In the genomic region with DNA sequence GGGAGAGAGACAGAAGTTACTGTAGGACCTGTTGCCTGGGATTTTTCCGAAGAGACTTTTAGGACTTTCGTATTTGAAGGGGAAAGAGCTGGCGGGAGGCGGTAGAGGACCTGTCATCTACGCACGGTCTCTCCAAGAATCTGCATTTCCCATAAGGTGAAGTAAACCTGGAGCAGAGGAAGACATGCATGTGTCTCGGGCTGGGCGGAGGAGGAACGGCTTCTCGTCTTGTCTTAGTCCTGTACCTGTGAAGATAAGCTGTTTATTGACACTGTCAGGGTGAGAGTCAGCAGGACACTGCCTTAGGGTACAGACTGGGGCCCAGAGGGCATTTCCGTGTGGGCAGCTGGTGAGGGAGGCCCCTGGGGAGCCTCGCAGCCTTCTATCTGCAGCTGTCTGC, we compare ENCODE assay signal across 17 cellular contexts.
DNase-seq lines count a peak whose midpoint lies in the region; ATAC-seq and TF ChIP-seq lines count a peak whose summit lies in the region.
"Had no signal": no experiment of that assay in that cellular context is flagged by ENCODE, and none has a peak within 500 bp of the region (broad histone marks: within the 10 kb centered on the region; RNA-seq: fewer than 3 reads in every experiment).

No MANE protein-coding gene starts in this region.

- H3K4me1 ChIP-seq in HEK293 (ENCODE audit: control insufficient read depth, insufficient read depth, low read length) = no peaks in the 10 kb centered on the region
- H3K4me1 ChIP-seq in HAP-1 = peaks cover 23% of the 10 kb centered on the region
- H3K4me1 ChIP-seq: Caco-2 had no signal

- H3K4me3 Mint-ChIP-seq in glutamatergic neuron (ENCODE audit: unreplicated experiment) = peak overlapping the region; percentile 55
- H3K4me3 Mint-ChIP-seq: CD8-positive, alpha-beta T cell had no signal

- TF ChIP-seq CTCF in HEK293 (tag by site-specific recombination; IDR thresholded peaks at IDR 0.05) (no peak), glutamatergic neuron (IDR thresholded peaks at IDR 0.05; ENCODE audit: partially characterized antibody, unreplicated experiment) (no peak)

- DNase-seq in ELF-1 (ENCODE audit: low read depth, low spot score) (peak; percentile 42), glutamatergic neuron (no peak), sciatic nerve (ENCODE audit: low spot score) (peak; percentile 26), GOT3 (lab: John Stamatoyannopoulos, UW) (no peak), HAP-1 (ENCODE audit: low spot score in 2 of 2) (no peak)
- DNase-seq in activated CD4-positive, alpha-beta T cell treated with anti-CD3 and anti-CD28 coated beads, Interleukin-2, amount 50 U/mL, for 48 hours = no peak
- DNase-seq: Caco-2; CD8-positive, alpha-beta T cell; DMS79 treated with DMSO at 0.1 percent for 48 hours; KBM-7; NCI-H2029 treated with DMSO at 0.1 percent for 48 hours; NCI-H526 treated with DMSO at 0.1 percent for 48 hours; SHP77 had no signal

- H3K27me3 Mint-ChIP-seq in glutamatergic neuron (ENCODE audit: unreplicated experiment) = peaks cover 2% of the 10 kb centered on the region

- in situ Hi-C loops in HAP-1 (cut with MboI; ENCODE audit: low sequenced_read_pairs) = no loop called here

- no peaks in the 10 kb centered on the region for H3K27me3 ChIP-seq in HAP-1 (ENCODE audit: low read depth)

- CTCF ChIA-PET in HEK293 (lab: Yijun Ruan, JAX) = interaction anchor here (2.6 kb wide), 1 partner anchor 21 kb away, joined by 7 read pairs; no protein-coding TSS in a partner anchor

- H3K36me3 Mint-ChIP-seq in glutamatergic neuron (ENCODE audit: unreplicated experiment) = peaks cover 5% of the 10 kb centered on the region
- H3K36me3 Mint-ChIP-seq: CD8-positive, alpha-beta T cell had no signal

- H3K4me1 Mint-ChIP-seq in glutamatergic neuron (ENCODE audit: low read depth, unreplicated experiment) = peaks cover 19% of the 10 kb centered on the region

- H3K9me3 Mint-ChIP-seq in glutamatergic neuron (ENCODE audit: unreplicated experiment) = peaks cover 7% of the 10 kb centered on the region
- H3K9me3 Mint-ChIP-seq: CD8-positive, alpha-beta T cell had no signal

- no peaks in the 10 kb centered on the region for H3K36me3 ChIP-seq in HEK293 (ENCODE audit: control insufficient read depth in 2 of 2, insufficient read depth in 1 of 2, low read length in 2 of 2)
- H3K36me3 ChIP-seq in HAP-1 (replicated peaks) = no peaks in the 10 kb centered on the region

- H3K27ac Mint-ChIP-seq in glutamatergic neuron (ENCODE audit: unreplicated experiment) = peak overlapping the region; percentile 22
- H3K27ac Mint-ChIP-seq: CD8-positive, alpha-beta T cell had no signal

- POLR2A ChIA-PET in HEK293 (lab: Yijun Ruan, JAX) = no interaction called here

- intact Hi-C loops in sciatic nerve (cut with DNase I) = no loop called here

- ATAC-seq in sciatic nerve (no peak), HG02588 (IDR thresholded peaks at IDR 0.05; ENCODE audit: unreplicated experiment) (no peak)
- ATAC-seq: CD8-positive, alpha-beta T cell had no signal

- no peak overlapping the region for H3K27ac ChIP-seq in HEK293 (ENCODE audit: extremely low read depth, low read depth, low read length)
- H3K27ac ChIP-seq: C4-2B, RWPE1 had no signal

- H3K9me3 ChIP-seq in HEK293 (ENCODE audit: control insufficient read depth, insufficient read depth, low read depth, low read length) (no peaks in the 10 kb centered on the region), HAP-1 (no peaks in the 10 kb centered on the region)
- H3K9me3 ChIP-seq: Caco-2 had no signal

- H3K4me3 ChIP-seq in HEK293 (ENCODE audit: low read depth, low read length) (no peak overlapping the region), HAP-1 (no peak overlapping the region)

TF ChIP-seq in HEK293, 187 proteins besides CTCF, POLR2A, EP300 and RAD21:
- TF ChIP-seq, protein P1, sequence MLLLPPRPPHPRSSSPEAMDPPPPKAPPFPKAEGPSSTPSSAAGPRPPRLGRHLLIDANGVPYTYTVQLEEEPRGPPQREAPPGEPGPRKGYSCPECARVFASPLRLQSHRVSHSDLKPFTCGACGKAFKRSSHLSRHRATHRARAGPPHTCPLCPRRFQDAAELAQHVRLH (tag by site-specific recombination; IDR thresholded peaks at IDR 0.05) = no peak
- TF ChIP-seq HOXA7 (CRISPR knock-in tag; IDR thresholded peaks at IDR 0.05; ENCODE audit: borderline replicate concordance) (no peak), ZNF701 (tag by site-specific recombination; IDR thresholded peaks at IDR 0.05) (no peak), ZNF10 (tag by site-specific recombination; IDR thresholded peaks at IDR 0.05) (no peak), SCRT2 (tag by site-specific recombination; IDR thresholded peaks at IDR 0.05) (0 out of 2 replicates have a peak, but pooled peaks have one; percentile 9)

Comparison
In these comparisons a context has a peak if more than half of its experiments do, and no peak if none do; other contexts are left out.
1. DNase-seq: peak in ELF-1 (single experiment) and sciatic nerve (single experiment); none in glutamatergic neuron (single experiment), GOT3 (single experiment), HAP-1 (0 of 2) and activated CD4-positive, alpha-beta T cell treated with anti-CD3 and anti-CD28 coated beads, Interleukin-2, amount 50 U/mL, for 48 hours (0 of 2).